In the genomic region with DNA sequence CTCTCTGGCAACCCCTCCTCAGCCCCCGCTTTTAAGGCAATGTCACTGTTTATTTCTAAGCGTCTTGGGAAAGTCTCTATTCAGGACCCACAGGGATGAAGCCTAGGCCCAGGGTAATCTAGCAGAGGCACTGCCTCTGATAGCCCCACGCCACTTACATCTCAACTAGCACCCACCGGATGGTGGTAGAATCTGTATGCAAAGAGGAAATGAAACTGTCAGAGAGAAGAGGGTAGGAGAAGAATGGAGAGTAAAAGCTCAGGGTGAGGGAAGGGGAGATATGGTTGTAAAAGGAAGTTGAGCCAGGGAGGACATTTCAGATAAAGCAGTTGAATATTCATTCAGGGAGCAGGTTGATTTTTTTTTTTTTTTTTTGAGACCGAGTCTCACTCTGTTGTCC, we compare ENCODE assay signal across 16 cellular contexts.
DNase-seq lines count a peak whose midpoint lies in the region; ATAC-seq lines count a peak whose summit lies in the region.
"Had no signal": no experiment of that assay in that cellular context is flagged by ENCODE, and none has a peak within 500 bp of the region (broad histone marks: within the 10 kb centered on the region; RNA-seq: fewer than 3 reads in every experiment).

No MANE protein-coding gene starts in this region.

- peak; percentile 64 for ATAC-seq in HG03025 (IDR thresholded peaks at IDR 0.05; ENCODE audit: low FRiP score, unreplicated experiment)
- ATAC-seq: CD8-positive, alpha-beta T cell had no signal

- in situ Hi-C loops in KBM-7 (cut with MboI; ENCODE audit: low pct_unique_long_range_greater_than_20kb, low sequenced_read_pairs): no loop called here

- DNase-seq in SKM-1 treated with dmso at 0.1 percent for 144 hours (lab: John Stamatoyannopoulos, UW; ENCODE audit: unreplicated experiment) (peak; percentile 14), SKM-1 (lab: John Stamatoyannopoulos, UW; ENCODE audit: unreplicated experiment) (no peak), NOMO-1 treated with DMSO at 0.1 percent for 48 hours (lab: John Stamatoyannopoulos, UW; ENCODE audit: unreplicated experiment) (peak; percentile 87), KBM-7 (no peak), UCSD-AML1 (lab: John Stamatoyannopoulos, UW; ENCODE audit: unreplicated experiment) (no peak), RKO (ENCODE audit: low spot score) (no peak), DMS153 (lab: John Stamatoyannopoulos, UW) (no peak)
- DNase-seq: amygdala; CD8-positive, alpha-beta T cell; colonic mucosa; NCI-H1105; NCI-H345; SHP77; small intestine; WERI-Rb-1 had no signal

Comparison
In these comparisons a context has a peak if more than half of its experiments do, and no peak if none do; other contexts are left out.
1. DNase-seq: peak in SKM-1 treated with dmso at 0.1 percent for 144 hours (single experiment) and NOMO-1 treated with DMSO at 0.1 percent for 48 hours (single experiment); none in SKM-1 (single experiment), KBM-7 (single experiment), UCSD-AML1 (single experiment), RKO (single experiment) and DMS153 (single experiment).